Comparison of ENCODE assay signal across 10 cellular contexts in genomic region chr20:57434390-57434700, GRCh38. TPM values are rescaled to one million over a fixed set of nuclear protein-coding genes. Genes with fewer than 3 reads are reported as not detected.
A peak's percentile ranks its signal among the peaks of the same experiment; 100 is the strongest.
DNase-seq lines count a peak whose midpoint lies in the region; ATAC-seq, FAIRE-seq and TF ChIP-seq lines count a peak whose summit lies in the region.
"Had no signal": no experiment of that assay in that cellular context is flagged by ENCODE, and none has a peak within 500 bp of the region (broad histone marks: within the 10 kb centered on the region; RNA-seq: fewer than 3 reads in every experiment).

No MANE protein-coding gene starts in this region.

- H3K27ac ChIP-seq in RWPE2 (ENCODE audit: poor library complexity, severe bottlenecking) (no peak overlapping the region), right cardiac atrium (ENCODE audit: low read length) (no peak overlapping the region)

- ATAC-seq in RWPE2 (ENCODE audit: low read depth), result no peak
- no peak for ATAC-seq in right cardiac atrium
- ATAC-seq in HG02981 (IDR thresholded peaks at IDR 0.05; ENCODE audit: unreplicated experiment), result no peak

- H3K36me3 ChIP-seq in BE2C (no peaks in the 10 kb centered on the region), RWPE2 (ENCODE audit: low read depth) (no peaks in the 10 kb centered on the region)

- H3K9me3 ChIP-seq in BE2C, result 0 out of 2 replicates have a peak, but pooled peaks cover 3% of the 10 kb centered on the region
- H3K9me3 ChIP-seq in RWPE2 (ENCODE audit: severe bottlenecking), result no peaks in the 10 kb centered on the region
- no peaks in the 10 kb centered on the region for H3K9me3 ChIP-seq in right cardiac atrium (ENCODE audit: control insufficient read depth, low read length)

- peak; percentile 38 for TF ChIP-seq CTCF in BE2C (IDR thresholded peaks at IDR 0.05; ENCODE audit: low read depth, low read length)
- TF ChIP-seq CTCF in D721Med (IDR thresholded peaks at IDR 0.05; ENCODE audit: insufficient read depth, missing control alignments), result peak; percentile 21
- TF ChIP-seq CTCF in RWPE2 (IDR thresholded peaks at IDR 0.05; ENCODE audit: poor library complexity, severe bottlenecking), result no peak

- FAIRE-seq in D721Med (lab: Jason Lieb, UNC), result no peak

- intact Hi-C loops in right cardiac atrium (cut with DNase I), result no loop called here

- H3K4me3 ChIP-seq in BE2C (ENCODE audit: low read depth, low read length) (no peak overlapping the region), RWPE2 (ENCODE audit: severe bottlenecking) (no peak overlapping the region), right cardiac atrium (ENCODE audit: low read length) (no peak overlapping the region)
- H3K4me3 ChIP-seq: lung had no signal

- H3K4me1 ChIP-seq in BE2C (no peaks in the 10 kb centered on the region; the same call in 1 of the 2 replicates), RWPE2 (ENCODE audit: insufficient read depth, poor library complexity, severe bottlenecking) (peaks cover 23% of the 10 kb centered on the region), right cardiac atrium (ENCODE audit: control insufficient read depth, insufficient read depth, low read length) (no peaks in the 10 kb centered on the region)

- DNase-seq in BE2C, result no peak
- no peak for DNase-seq in D721Med (ENCODE audit: insufficient read length, low spot score)
- peak; percentile 81 for DNase-seq in RWPE2 (ENCODE audit: low spot score)
- peak in 2 of 3 donors; percentile 65 to 70 for DNase-seq in right cardiac atrium
- no peak for DNase-seq in NCI-H1092 treated with DMSO at 0.1 percent for 48 hours (lab: John Stamatoyannopoulos, UW)
- DNase-seq in iPS-NIHi7 (ENCODE audit: extremely low spot score), result no peak
- DNase-seq in NOMO-1 treated with DMSO at 0.1 percent for 48 hours (lab: John Stamatoyannopoulos, UW; ENCODE audit: unreplicated experiment), result no peak
- DNase-seq: NCI-H524 treated with DMSO at 0.1 percent for 48 hours had no signal

- H3K27me3 ChIP-seq in BE2C (no peaks in the 10 kb centered on the region), RWPE2 (ENCODE audit: insufficient read depth, poor library complexity, severe bottlenecking) (no peaks in the 10 kb centered on the region), right cardiac atrium (ENCODE audit: control insufficient read depth, insufficient read depth) (no peaks in the 10 kb centered on the region)

- 74% methylated on average over 9 of the region's 9 CpGs for whole genome bisulfite sequencing in right cardiac atrium

RNA-seq across cellular contexts. Expression of gene RBM38, which starts 43.1 kb away (rescaled TPM):
- 24.9 TPM for polyA plus RNA-seq in BE2C (2012; ENCODE audit: insufficient read depth, insufficient read length, low read depth)
- total RNA-seq in right cardiac atrium, result 100 to 1,000 TPM in 1 of 4 donors, 10 to 100 TPM in 3; 82.6 to 143 (median 94.4) TPM
- polyA plus RNA-seq in right cardiac atrium, result 182 TPM

Comparison
In these comparisons a context has a peak if more than half of its experiments do, and no peak if none do; other contexts are left out.
1. DNase-seq: peak in RWPE2 (single experiment) and right cardiac atrium (2 of 3); none in BE2C (single experiment), D721Med (single experiment), NCI-H1092 treated with DMSO at 0.1 percent for 48 hours (single experiment), iPS-NIHi7 (single experiment) and NOMO-1 treated with DMSO at 0.1 percent for 48 hours (single experiment).